In the genomic region with DNA sequence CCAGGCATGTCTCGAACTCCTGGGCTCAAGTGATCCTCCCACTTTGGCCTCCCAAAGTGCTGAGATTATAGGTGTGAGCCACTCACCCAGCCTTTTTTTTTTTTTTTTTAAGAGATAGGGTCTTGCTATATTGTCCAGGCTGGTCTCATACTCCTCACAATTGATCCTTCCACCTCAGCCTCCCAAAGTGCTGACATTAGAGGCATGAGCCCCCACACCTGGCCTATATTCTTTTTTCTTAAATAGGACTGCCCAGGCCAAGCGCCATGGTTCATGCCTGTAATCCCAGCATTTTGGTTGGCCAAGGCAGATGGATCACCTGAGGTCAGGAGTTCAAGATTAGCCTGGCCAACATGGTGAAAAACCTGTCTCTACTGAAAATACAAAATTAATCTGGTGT, we compare ENCODE assay signal across 13 cellular contexts. TPM values are rescaled to one million over a fixed set of nuclear protein-coding genes. Genes with fewer than 3 reads are reported as not detected.
DNase-seq lines count a peak whose midpoint lies in the region; ATAC-seq, FAIRE-seq and TF ChIP-seq lines count a peak whose summit lies in the region.
"Had no signal": no experiment of that assay in that cellular context is flagged by ENCODE, and none has a peak within 500 bp of the region (broad histone marks: within the 10 kb centered on the region; RNA-seq: fewer than 3 reads in every experiment).

No MANE protein-coding gene starts in this region.

- in situ Hi-C loops in K562 (cut with MboI) (no loop called here), transverse colon (cut with MboI; ENCODE audit: low pct_ligation_motif_present in 1 of 4, low pct_unique_long_range_greater_than_20kb in 1 of 4, low sequenced_read_pairs in 3 of 4) (no loop called here)

- H3K27ac ChIP-seq in K562 (ENCODE audit: extremely low read depth, low read depth, low read length) (no peak overlapping the region; the same call in 2 of the 3 replicates), hepatocyte (peak overlapping the region; percentile 68), transverse colon (peak overlapping the region in 3 of 4 donors; percentile 46 to 82 (median 66))

- DNase-seq in K562 (ENCODE audit: extremely low read depth in 1 of 4, low spot score in 3 of 4): no peak
- DNase-seq in hepatocyte (ENCODE audit: low spot score): no peak
- peak; percentile 1 for DNase-seq in mucosa of gallbladder (ENCODE audit: low spot score)
- DNase-seq in transverse colon: no peak
- no peak for DNase-seq in NCI-H774 (lab: John Stamatoyannopoulos, UW)
- no peak for DNase-seq in NCI-H345 treated with DMSO at 0.1 percent for 48 hours (lab: John Stamatoyannopoulos, UW; ENCODE audit: unreplicated experiment)
- DNase-seq in islet precursor cell: no peak
- DNase-seq: CD8-positive, alpha-beta memory T cell; DMS 273 treated with DMSO at 0.1 percent for 48 hours had no signal

- TF ChIP-seq POLR2A in K562 (conservative IDR thresholded peaks at IDR 0.05) (no peak), transverse colon (IDR thresholded peaks at IDR 0.05) (no peak)

- H3K79me2 ChIP-seq in K562 (ENCODE audit: control insufficient read depth, insufficient read depth, low read length) (no peaks in the 10 kb centered on the region), hepatocyte (no peaks in the 10 kb centered on the region)

- BruUV-seq in K562 (replicated peaks; lab: Mats Ljungman, UMichigan): no TSS peak

- no peak for FAIRE-seq in K562 (lab: Jason Lieb, UNC)
- FAIRE-seq: H54 had no signal

- no peaks in the 10 kb centered on the region for H4K20me1 ChIP-seq in K562 (replicated peaks; ENCODE audit: control insufficient read depth, insufficient read depth, low read length)
- H4K20me1 ChIP-seq in hepatocyte (ENCODE audit: insufficient read depth, poor library complexity, severe bottlenecking): no peaks in the 10 kb centered on the region

- no peak overlapping the region for H2AFZ ChIP-seq in K562 (ENCODE audit: low read depth, low read length)
- no peak overlapping the region for H2AFZ ChIP-seq in hepatocyte

- POLR2A ChIA-PET in K562 (lab: Yijun Ruan, JAX): interaction anchor here (0.6 to 0.7 kb wide), 2 partner anchors 39 to 778 kb away, joined by 4 to 5 read pairs; no protein-coding TSS in a partner anchor

- no peak overlapping the region for H3K4me3 ChIP-seq in K562
- no peak overlapping the region for H3K4me3 ChIP-seq in hepatocyte
- no peak overlapping the region for H3K4me3 ChIP-seq in transverse colon

- WGBS in K562 (ENCODE audit: insufficient coverage, low coverage, missing lambda C conversion rate): 100% methylated on average over 2 of the region's 2 CpGs
- 88% methylated on average over 2 of the region's 2 CpGs for WGBS in hepatocyte (ENCODE audit: low lambda C conversion rate, missing lambda C conversion rate)
- 83 to 84% methylated on average over 1 to 2 of the region's 2 CpGs for WGBS in transverse colon (ENCODE audit: low coverage in 1 of 2), 2 donors

- TF ChIP-seq CTCF in K562 (IDR thresholded peaks at IDR 0.05 in 2 of 3, conservative IDR thresholded peaks at IDR 0.05 in 1 of 3; ENCODE audit: insufficient read depth in 2 of 3, low read depth in 1 of 3, low read length in 3 of 3) (no peak), hepatocyte (IDR thresholded peaks at IDR 0.05; ENCODE audit: poor library complexity) (no peak), transverse colon (IDR thresholded peaks at IDR 0.05) (no peak)

- no peak for ATAC-seq in K562

- H3K9me1 ChIP-seq in K562 (ENCODE audit: control insufficient read depth, insufficient read depth, low read length): no peaks in the 10 kb centered on the region

- H3K36me3 ChIP-seq in K562 (ENCODE audit: control insufficient read depth, insufficient read depth, low read length) (no peaks in the 10 kb centered on the region), hepatocyte (replicated peaks; ENCODE audit: insufficient read depth, low read depth) (no peaks in the 10 kb centered on the region), transverse colon (no peaks in the 10 kb centered on the region)

- H3K9me3 ChIP-seq in K562 (replicated peaks; ENCODE audit: control insufficient read depth, insufficient read depth, low read depth, low read length) (no peaks in the 10 kb centered on the region), hepatocyte (ENCODE audit: low read depth) (no peaks in the 10 kb centered on the region), transverse colon (no peaks in the 10 kb centered on the region)

- H3K4me2 ChIP-seq in K562 (ENCODE audit: insufficient read depth, low read length): peak overlapping the region; percentile 85; the same call in 1 of the 2 replicates
- peak overlapping the region; percentile 40 for H3K4me2 ChIP-seq in hepatocyte

- no peaks in the 10 kb centered on the region for H3K9me2 ChIP-seq in hepatocyte (replicated peaks; ENCODE audit: insufficient read depth)

- H3K27me3 ChIP-seq in K562 (ENCODE audit: control insufficient read depth in 2 of 2, insufficient read depth in 2 of 2, low read length in 2 of 2) (no peaks in the 10 kb centered on the region), hepatocyte (no peaks in the 10 kb centered on the region), transverse colon (no peaks in the 10 kb centered on the region)

- no peak for TF ChIP-seq RAD21 in K562 (CRISPR knock-in tag; conservative IDR thresholded peaks at IDR 0.05 in 1 of 2, IDR thresholded peaks at IDR 0.05 in 1 of 2)

- CTCF ChIA-PET in K562 (lab: Yijun Ruan, JAX; ENCODE audit: low intra/inter-chr PET ratio): no interaction called here

- TF ChIP-seq EP300 in K562 (IDR thresholded peaks at IDR 0.05; ENCODE audit: low read length) (no peak), transverse colon (IDR thresholded peaks at IDR 0.05; ENCODE audit: low read depth) (no peak)

- H3K4me1 ChIP-seq in K562 (replicated peaks in 1 of 2; ENCODE audit: control insufficient read depth in 2 of 2, insufficient read depth in 2 of 2, low read length in 2 of 2) (peaks cover 17 to 26% of the 10 kb centered on the region in 2 experiments; a peak in 3 of 5 replicates), hepatocyte (ENCODE audit: insufficient read depth) (peaks cover 22% of the 10 kb centered on the region), transverse colon (peaks cover 0 to 20% (median 6%) of the 10 kb centered on the region in 4 donors)

- intact Hi-C loops in K562 (cut with micrococcal nuclease) (no loop called here), transverse colon (cut with DNase I; ENCODE audit: low total_unique reads) (no loop called here)

- no peak overlapping the region for H3K9ac ChIP-seq in K562 (ENCODE audit: insufficient read depth in 1 of 2, low read depth in 2 of 2, low read length in 2 of 2)

TF ChIP-seq in K562, 482 proteins besides CTCF, POLR2A, EP300 and RAD21 (continues in another document):
- TF ChIP-seq PHB2 (IDR thresholded peaks at IDR 0.05; ENCODE audit: low read depth) (no peak), MYBL2 (IDR thresholded peaks at IDR 0.05; ENCODE audit: low read depth) (no peak), MYBL2 (CRISPR knock-in tag; IDR thresholded peaks at IDR 0.05; ENCODE audit: borderline replicate concordance) (no peak), ZNF253 (CRISPR knock-in tag; conservative IDR thresholded peaks at IDR 0.05) (no peak), JUN (IDR thresholded peaks at IDR 0.05; ENCODE audit: borderline replicate concordance, low read depth, low read length) (no peak), JUN (CRISPR knock-in tag; IDR thresholded peaks at IDR 0.05; ENCODE audit: borderline replicate concordance) (no peak), BMI1 (IDR thresholded peaks at IDR 0.05; ENCODE audit: low read length) (no peak), ZNF121 (CRISPR knock-in tag; conservative IDR thresholded peaks at IDR 0.05) (peak; percentile 51), STAT5A (IDR thresholded peaks at IDR 0.05; ENCODE audit: borderline replicate concordance, low read length) (no peak)

RNA-seq across cellular contexts. Expression of a gene that starts 12.5 kb away (rescaled TPM):
- not detected in 2 replicates for total RNA-seq in K562 (2011; cell fraction: chromatin; rRNA removed; ENCODE audit: low replicate concordance)
- total RNA-seq in K562 (2011; cell fraction: nucleolus; rRNA removed): not detected in 2 replicates
- total RNA-seq in K562 (2011; cell fraction: nucleoplasm; rRNA removed): not detected in 2 replicates
- total RNA-seq in K562 (2014; rRNA removed) (not detected in 2 replicates), K562 (2014; rRNA removed; fragmentation: Illumina TruSeq; extraction: Trizol) (not detected in 2 replicates), K562 (2015; rRNA removed; fragmentation: Illumina TruSeq; extraction: Trizol) (not detected in 2 replicates), K562 (2021) (0.18 TPM in 1 of 2 replicates, not detected in the other), hepatocyte (7.0 and 7.1 TPM in 2 replicates), mucosa of gallbladder (106 TPM), transverse colon (100 to 1,000 TPM in 2 of 4 donors, 10 to 100 TPM in 2; 78.0 to 271 (median 158) TPM)
- polyA plus RNA-seq in K562 (2011; rRNA removed) (not detected in 2 replicates), K562 (2014; fragmentation: Illumina TruSeq; extraction: Trizol) (not detected in 2 replicates), K562 (2014; fragmentation: Nextera tagmentation; extraction: Ambion mirVana) (not detected), K562 (2014; rRNA removed) (not detected in 2 replicates), hepatocyte (2.8 and 5.0 TPM in 2 replicates)
- polyA plus RNA-seq in K562 (2011; cell fraction: cytosol; rRNA removed): not detected in 2 replicates
- not detected in 2 replicates for polyA plus RNA-seq in K562 (2011; cell fraction: nucleus; rRNA removed)
- 0.03 TPM in 1 of 2 replicates, not detected in the other for polyA plus RNA-seq in K562 (2012)
- 0.21 TPM in 1 of 2 replicates, not detected in the other for polyA minus RNA-seq in K562 (2011; rRNA and poly(A)+ RNA removed)
- not detected in 2 replicates for polyA minus RNA-seq in K562 (2011; cell fraction: cytosol; rRNA and poly(A)+ RNA removed)
- polyA minus RNA-seq in K562 (2011; cell fraction: nucleus; rRNA and poly(A)+ RNA removed): not detected in 2 replicates
- total RNA-seq: A673 had no signal
- polyA plus RNA-seq: BJ, CD14-positive monocyte had no signal
